Comparison of ENCODE assay signal across 1 cellular context in the genomic region with DNA sequence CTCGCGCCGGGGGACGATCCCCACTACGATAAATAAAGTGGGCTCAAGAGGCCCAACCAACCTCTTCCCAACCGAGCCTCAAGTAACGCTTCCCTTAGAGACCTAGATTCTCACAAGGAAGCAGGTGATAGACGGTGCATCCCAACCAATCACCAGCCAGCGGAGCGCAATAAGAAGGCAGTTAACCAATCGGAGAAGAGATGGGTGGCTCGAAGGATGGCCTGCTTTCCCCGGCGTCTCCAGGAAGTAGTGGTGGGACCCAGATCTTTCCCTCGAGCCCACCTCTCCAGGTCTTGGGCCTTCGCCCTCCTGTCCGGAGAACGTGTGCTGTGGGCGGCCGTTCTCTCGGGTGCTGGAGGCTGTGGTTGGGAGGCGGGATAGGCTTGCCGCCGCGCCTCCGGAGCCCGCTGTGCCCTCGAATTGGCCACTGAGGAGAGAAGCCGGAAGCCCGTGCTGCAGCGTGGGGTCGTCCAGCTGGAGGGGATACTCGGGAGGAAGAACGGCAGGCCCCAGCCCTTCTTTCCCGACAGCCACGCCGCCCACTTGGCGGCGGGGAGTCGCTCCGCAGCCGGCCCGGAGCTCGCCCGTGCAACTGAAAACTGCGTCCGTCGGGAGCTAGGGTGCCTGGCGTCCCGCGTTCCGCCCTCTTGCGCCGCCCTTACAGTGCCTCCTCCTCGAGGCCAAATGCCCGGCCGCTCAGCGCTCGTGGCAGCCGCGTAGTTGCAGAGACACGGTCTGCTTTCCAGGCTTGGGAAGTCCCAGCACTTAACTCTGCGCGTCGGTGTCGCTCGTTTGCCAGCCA.
TF ChIP-seq lines count a peak whose summit lies in the region.

A gene (minus strand): TSS at position 594 of the 802 bp plus-strand sequence. CDS start 2,665 bp downstream, outside the sequence.

TF ChIP-seq in K562, 482 proteins besides CTCF, POLR2A, EP300 and RAD21 (continued from another document and continues in another):
- TF ChIP-seq ILK (tag; IDR thresholded peaks at IDR 0.05; ENCODE audit: borderline replicate concordance, low read depth), result no peak
- TF ChIP-seq, protein P1, sequence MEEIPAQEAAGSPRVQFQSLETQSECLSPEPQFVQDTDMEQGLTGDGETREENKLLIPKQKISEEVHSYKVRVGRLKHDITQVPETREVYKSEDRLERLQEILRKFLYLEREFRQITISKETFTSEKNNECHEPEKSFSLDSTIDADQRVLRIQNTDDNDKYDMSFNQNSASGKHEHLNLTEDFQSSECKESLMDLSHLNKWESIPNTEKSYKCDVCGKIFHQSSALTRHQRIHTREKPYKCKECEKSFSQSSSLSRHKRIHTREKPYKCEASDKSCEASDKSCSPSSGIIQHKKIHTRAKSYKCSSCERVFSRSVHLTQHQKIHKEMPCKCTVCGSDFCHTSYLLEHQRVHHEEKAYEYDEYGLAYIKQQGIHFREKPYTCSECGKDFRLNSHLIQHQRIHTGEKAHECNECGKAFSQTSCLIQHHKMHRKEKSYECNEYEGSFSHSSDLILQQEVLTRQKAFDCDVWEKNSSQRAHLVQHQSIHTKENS (CRISPR knock-in tag; IDR thresholded peaks at IDR 0.05), result no peak
- no peak for TF ChIP-seq ZNF140 (CRISPR knock-in tag; IDR thresholded peaks at IDR 0.05)
- TF ChIP-seq ZNF232 (CRISPR knock-in tag; IDR thresholded peaks at IDR 0.05), result no peak
- TF ChIP-seq, protein P2, sequence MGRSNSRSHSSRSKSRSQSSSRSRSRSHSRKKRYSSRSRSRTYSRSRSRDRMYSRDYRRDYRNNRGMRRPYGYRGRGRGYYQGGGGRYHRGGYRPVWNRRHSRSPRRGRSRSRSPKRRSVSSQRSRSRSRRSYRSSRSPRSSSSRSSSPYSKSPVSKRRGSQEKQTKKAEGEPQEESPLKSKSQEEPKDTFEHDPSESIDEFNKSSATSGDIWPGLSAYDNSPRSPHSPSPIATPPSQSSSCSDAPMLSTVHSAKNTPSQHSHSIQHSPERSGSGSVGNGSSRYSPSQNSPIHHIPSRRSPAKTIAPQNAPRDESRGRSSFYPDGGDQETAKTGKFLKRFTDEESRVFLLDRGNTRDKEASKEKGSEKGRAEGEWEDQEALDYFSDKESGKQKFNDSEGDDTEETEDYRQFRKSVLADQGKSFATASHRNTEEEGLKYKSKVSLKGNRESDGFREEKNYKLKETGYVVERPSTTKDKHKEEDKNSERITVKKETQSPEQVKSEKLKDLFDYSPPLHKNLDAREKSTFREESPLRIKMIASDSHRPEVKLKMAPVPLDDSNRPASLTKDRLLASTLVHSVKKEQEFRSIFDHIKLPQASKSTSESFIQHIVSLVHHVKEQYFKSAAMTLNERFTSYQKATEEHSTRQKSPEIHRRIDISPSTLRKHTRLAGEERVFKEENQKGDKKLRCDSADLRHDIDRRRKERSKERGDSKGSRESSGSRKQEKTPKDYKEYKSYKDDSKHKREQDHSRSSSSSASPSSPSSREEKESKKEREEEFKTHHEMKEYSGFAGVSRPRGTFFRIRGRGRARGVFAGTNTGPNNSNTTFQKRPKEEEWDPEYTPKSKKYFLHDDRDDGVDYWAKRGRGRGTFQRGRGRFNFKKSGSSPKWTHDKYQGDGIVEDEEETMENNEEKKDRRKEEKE (IDR thresholded peaks at IDR 0.05; ENCODE audit: borderline replicate concordance in 1 of 2, control insufficient read depth in 1 of 2, low read depth in 2 of 2, low read length in 1 of 2), result 0 out of 4 replicates have a peak, but pooled peaks of 1 of the 2 experiments have one; percentile 31
- TF ChIP-seq, protein P3, sequence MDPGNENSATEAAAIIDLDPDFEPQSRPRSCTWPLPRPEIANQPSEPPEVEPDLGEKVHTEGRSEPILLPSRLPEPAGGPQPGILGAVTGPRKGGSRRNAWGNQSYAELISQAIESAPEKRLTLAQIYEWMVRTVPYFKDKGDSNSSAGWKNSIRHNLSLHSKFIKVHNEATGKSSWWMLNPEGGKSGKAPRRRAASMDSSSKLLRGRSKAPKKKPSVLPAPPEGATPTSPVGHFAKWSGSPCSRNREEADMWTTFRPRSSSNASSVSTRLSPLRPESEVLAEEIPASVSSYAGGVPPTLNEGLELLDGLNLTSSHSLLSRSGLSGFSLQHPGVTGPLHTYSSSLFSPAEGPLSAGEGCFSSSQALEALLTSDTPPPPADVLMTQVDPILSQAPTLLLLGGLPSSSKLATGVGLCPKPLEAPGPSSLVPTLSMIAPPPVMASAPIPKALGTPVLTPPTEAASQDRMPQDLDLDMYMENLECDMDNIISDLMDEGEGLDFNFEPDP (CRISPR knock-in tag; IDR thresholded peaks at IDR 0.05), result no peak
- no peak for TF ChIP-seq SMC3 (conservative IDR thresholded peaks at IDR 0.05; ENCODE audit: insufficient read depth, low read depth, low read length)
- no peak for TF ChIP-seq MEIS2 (IDR thresholded peaks at IDR 0.05; ENCODE audit: partially characterized antibody)
- peak; percentile 56 for TF ChIP-seq NEUROD1 (IDR thresholded peaks at IDR 0.05; ENCODE audit: borderline replicate concordance, low read depth, low read length, partially characterized antibody)
- TF ChIP-seq SLC30A9 (CRISPR knock-in tag; IDR thresholded peaks at IDR 0.05), result 0 out of 2 replicates have a peak, but pooled peaks have one; percentile 33
- TF ChIP-seq ZNF408 (CRISPR knock-in tag; IDR thresholded peaks at IDR 0.05; ENCODE audit: low read depth), result no peak
- peak; percentile 96 for TF ChIP-seq RBFOX2 (IDR thresholded peaks at IDR 0.05; ENCODE audit: low read depth, low read length)
- no peak for TF ChIP-seq ZNF785 (CRISPR knock-in tag; IDR thresholded peaks at IDR 0.05)
- 0 out of 2 replicates have a peak, but pooled peaks have one; percentile 18 for TF ChIP-seq HDAC2 (IDR thresholded peaks at IDR 0.05)
- TF ChIP-seq, protein P4, sequence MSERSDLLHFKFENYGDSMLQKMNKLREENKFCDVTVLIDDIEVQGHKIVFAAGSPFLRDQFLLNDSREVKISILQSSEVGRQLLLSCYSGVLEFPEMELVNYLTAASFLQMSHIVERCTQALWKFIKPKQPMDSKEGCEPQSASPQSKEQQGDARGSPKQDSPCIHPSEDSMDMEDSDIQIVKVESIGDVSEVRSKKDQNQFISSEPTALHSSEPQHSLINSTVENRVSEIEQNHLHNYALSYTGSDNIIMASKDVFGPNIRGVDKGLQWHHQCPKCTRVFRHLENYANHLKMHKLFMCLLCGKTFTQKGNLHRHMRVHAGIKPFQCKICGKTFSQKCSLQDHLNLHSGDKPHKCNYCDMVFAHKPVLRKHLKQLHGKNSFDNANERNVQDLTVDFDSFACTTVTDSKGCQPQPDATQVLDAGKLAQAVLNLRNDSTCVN (CRISPR knock-in tag; IDR thresholded peaks at IDR 0.05), result no peak
- TF ChIP-seq, protein P5, sequence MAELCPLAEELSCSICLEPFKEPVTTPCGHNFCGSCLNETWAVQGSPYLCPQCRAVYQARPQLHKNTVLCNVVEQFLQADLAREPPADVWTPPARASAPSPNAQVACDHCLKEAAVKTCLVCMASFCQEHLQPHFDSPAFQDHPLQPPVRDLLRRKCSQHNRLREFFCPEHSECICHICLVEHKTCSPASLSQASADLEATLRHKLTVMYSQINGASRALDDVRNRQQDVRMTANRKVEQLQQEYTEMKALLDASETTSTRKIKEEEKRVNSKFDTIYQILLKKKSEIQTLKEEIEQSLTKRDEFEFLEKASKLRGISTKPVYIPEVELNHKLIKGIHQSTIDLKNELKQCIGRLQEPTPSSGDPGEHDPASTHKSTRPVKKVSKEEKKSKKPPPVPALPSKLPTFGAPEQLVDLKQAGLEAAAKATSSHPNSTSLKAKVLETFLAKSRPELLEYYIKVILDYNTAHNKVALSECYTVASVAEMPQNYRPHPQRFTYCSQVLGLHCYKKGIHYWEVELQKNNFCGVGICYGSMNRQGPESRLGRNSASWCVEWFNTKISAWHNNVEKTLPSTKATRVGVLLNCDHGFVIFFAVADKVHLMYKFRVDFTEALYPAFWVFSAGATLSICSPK (IDR thresholded peaks at IDR 0.05; ENCODE audit: borderline replicate concordance), result no peak
- peak; percentile 96 for TF ChIP-seq POLR2G (IDR thresholded peaks at IDR 0.05; ENCODE audit: low read depth, low read length)
- TF ChIP-seq, protein P6, sequence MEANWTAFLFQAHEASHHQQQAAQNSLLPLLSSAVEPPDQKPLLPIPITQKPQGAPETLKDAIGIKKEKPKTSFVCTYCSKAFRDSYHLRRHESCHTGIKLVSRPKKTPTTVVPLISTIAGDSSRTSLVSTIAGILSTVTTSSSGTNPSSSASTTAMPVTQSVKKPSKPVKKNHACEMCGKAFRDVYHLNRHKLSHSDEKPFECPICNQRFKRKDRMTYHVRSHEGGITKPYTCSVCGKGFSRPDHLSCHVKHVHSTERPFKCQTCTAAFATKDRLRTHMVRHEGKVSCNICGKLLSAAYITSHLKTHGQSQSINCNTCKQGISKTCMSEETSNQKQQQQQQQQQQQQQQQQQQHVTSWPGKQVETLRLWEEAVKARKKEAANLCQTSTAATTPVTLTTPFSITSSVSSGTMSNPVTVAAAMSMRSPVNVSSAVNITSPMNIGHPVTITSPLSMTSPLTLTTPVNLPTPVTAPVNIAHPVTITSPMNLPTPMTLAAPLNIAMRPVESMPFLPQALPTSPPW (CRISPR knock-in tag; IDR thresholded peaks at IDR 0.05), result peak; percentile 47
- TF ChIP-seq, protein P7, sequence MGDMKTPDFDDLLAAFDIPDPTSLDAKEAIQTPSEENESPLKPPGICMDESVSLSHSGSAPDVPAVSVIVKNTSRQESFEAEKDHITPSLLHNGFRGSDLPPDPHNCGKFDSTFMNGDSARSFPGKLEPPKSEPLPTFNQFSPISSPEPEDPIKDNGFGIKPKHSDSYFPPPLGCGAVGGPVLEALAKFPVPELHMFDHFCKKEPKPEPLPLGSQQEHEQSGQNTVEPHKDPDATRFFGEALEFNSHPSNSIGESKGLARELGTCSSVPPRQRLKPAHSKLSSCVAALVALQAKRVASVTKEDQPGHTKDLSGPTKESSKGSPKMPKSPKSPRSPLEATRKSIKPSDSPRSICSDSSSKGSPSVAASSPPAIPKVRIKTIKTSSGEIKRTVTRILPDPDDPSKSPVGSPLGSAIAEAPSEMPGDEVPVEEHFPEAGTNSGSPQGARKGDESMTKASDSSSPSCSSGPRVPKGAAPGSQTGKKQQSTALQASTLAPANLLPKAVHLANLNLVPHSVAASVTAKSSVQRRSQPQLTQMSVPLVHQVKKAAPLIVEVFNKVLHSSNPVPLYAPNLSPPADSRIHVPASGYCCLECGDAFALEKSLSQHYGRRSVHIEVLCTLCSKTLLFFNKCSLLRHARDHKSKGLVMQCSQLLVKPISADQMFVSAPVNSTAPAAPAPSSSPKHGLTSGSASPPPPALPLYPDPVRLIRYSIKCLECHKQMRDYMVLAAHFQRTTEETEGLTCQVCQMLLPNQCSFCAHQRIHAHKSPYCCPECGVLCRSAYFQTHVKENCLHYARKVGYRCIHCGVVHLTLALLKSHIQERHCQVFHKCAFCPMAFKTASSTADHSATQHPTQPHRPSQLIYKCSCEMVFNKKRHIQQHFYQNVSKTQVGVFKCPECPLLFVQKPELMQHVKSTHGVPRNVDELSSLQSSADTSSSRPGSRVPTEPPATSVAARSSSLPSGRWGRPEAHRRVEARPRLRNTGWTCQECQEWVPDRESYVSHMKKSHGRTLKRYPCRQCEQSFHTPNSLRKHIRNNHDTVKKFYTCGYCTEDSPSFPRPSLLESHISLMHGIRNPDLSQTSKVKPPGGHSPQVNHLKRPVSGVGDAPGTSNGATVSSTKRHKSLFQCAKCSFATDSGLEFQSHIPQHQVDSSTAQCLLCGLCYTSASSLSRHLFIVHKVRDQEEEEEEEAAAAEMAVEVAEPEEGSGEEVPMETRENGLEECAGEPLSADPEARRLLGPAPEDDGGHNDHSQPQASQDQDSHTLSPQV (IDR thresholded peaks at IDR 0.05), result 0 out of 2 replicates have a peak, but pooled peaks have one; percentile 13
- peak; percentile 65 for TF ChIP-seq ELF1 (tag; IDR thresholded peaks at IDR 0.05)
- no peak for TF ChIP-seq ATF1 (CRISPR knock-in tag; IDR thresholded peaks at IDR 0.05)
- peak; percentile 66 for TF ChIP-seq ATF1 (tag; IDR thresholded peaks at IDR 0.05)
- TF ChIP-seq ETV5 (CRISPR knock-in tag; IDR thresholded peaks at IDR 0.05; ENCODE audit: low read depth), result peak; percentile 63; the same call in 1 of the 2 replicates
- no peak for TF ChIP-seq CBX8 (IDR thresholded peaks at IDR 0.05; ENCODE audit: borderline replicate concordance, extremely low read depth, low read depth, low read length, poor library complexity, severe bottlenecking)
- TF ChIP-seq KLF6 (CRISPR knock-in tag; IDR thresholded peaks at IDR 0.05; ENCODE audit: borderline replicate concordance), result no peak
- peak; percentile 49; the same call in 1 of the 2 replicates for TF ChIP-seq ESRRA (IDR thresholded peaks at IDR 0.05; ENCODE audit: borderline replicate concordance, low read depth)
- TF ChIP-seq, protein P8, sequence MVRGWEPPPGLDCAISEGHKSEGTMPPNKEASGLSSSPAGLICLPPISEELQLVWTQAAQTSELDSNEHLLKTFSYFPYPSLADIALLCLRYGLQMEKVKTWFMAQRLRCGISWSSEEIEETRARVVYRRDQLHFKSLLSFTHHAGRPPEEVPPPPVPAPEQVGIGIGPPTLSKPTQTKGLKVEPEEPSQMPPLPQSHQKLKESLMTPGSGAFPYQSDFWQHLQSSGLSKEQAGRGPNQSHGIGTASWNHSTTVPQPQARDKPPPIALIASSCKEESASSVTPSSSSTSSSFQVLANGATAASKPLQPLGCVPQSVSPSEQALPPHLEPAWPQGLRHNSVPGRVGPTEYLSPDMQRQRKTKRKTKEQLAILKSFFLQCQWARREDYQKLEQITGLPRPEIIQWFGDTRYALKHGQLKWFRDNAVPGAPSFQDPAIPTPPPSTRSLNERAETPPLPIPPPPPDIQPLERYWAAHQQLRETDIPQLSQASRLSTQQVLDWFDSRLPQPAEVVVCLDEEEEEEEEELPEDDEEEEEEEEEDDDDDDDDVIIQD (CRISPR knock-in tag; IDR thresholded peaks at IDR 0.05), result no peak
- peak; percentile 72; the same call in 1 of the 2 replicates for TF ChIP-seq ELF2 (CRISPR knock-in tag; IDR thresholded peaks at IDR 0.05)
- TF ChIP-seq RBM25 (IDR thresholded peaks at IDR 0.05; ENCODE audit: low read depth, low read length, severe bottlenecking), result peak; percentile 93
- TF ChIP-seq NR2F6 (CRISPR knock-in tag; IDR thresholded peaks at IDR 0.05), result no peak
- no peak for TF ChIP-seq ZFP1 (CRISPR knock-in tag; IDR thresholded peaks at IDR 0.05)
- peak; percentile 84; the same call in 1 of the 2 replicates for TF ChIP-seq ZC3H11A (IDR thresholded peaks at IDR 0.05; ENCODE audit: low read depth, low read length)
- 0 out of 3 replicates have a peak, but pooled peaks of 1 of the 2 experiments have one; percentile 19 for TF ChIP-seq CBX3 (IDR thresholded peaks at IDR 0.05; ENCODE audit: borderline replicate concordance in 1 of 2, low read length in 2 of 2)
- TF ChIP-seq CTBP1 (IDR thresholded peaks at IDR 0.05; ENCODE audit: borderline replicate concordance), result peak; percentile 44; the same call in 1 of the 2 replicates
- TF ChIP-seq, protein P9, sequence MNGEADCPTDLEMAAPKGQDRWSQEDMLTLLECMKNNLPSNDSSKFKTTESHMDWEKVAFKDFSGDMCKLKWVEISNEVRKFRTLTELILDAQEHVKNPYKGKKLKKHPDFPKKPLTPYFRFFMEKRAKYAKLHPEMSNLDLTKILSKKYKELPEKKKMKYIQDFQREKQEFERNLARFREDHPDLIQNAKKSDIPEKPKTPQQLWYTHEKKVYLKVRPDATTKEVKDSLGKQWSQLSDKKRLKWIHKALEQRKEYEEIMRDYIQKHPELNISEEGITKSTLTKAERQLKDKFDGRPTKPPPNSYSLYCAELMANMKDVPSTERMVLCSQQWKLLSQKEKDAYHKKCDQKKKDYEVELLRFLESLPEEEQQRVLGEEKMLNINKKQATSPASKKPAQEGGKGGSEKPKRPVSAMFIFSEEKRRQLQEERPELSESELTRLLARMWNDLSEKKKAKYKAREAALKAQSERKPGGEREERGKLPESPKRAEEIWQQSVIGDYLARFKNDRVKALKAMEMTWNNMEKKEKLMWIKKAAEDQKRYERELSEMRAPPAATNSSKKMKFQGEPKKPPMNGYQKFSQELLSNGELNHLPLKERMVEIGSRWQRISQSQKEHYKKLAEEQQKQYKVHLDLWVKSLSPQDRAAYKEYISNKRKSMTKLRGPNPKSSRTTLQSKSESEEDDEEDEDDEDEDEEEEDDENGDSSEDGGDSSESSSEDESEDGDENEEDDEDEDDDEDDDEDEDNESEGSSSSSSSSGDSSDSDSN (IDR thresholded peaks at IDR 0.05; ENCODE audit: borderline replicate concordance in 1 of 2, low read depth in 2 of 2, low read length in 2 of 2), result peak; percentile 42 to 52; a peak in 2 of 4 replicates
